ENCODE assay signal across 11 cellular contexts in the genomic region with DNA sequence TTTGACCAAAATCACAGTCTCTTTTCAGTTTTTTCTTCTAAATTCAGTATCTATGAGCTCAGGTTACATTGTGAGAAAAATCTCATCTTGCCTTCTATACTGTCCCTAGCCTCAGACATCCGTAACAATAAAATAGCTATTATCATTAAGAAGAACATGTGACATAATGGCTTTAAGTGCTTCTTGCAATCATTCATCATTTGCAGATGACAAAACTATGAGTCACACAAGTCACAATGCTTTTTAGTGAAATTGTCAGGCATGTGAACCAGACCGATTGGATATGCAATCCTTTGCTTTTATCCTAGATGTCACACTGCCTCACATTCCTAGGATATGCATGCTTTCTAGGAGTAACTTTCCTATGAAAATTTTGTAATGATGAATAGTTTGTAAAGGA.
A peak's percentile ranks its signal among the peaks of the same experiment; 100 is the strongest.
DNase-seq lines count a peak whose midpoint lies in the region; ATAC-seq and TF ChIP-seq lines count a peak whose summit lies in the region.
"Had no signal": no experiment of that assay in that cellular context is flagged by ENCODE, and none has a peak within 500 bp of the region (broad histone marks: within the 10 kb centered on the region; RNA-seq: fewer than 3 reads in every experiment).

No MANE protein-coding gene starts in this region.

- no peaks in the 10 kb centered on the region for H3K36me3 Mint-ChIP-seq in stimulated activated effector memory CD8-positive, alpha-beta T cell treated with anti-CD3 and anti-CD28 coated beads, Interleukin-12 subunit alpha, Interleukin-12 subunit beta, amount 100 ng/mL, for 72 hours
- H3K36me3 Mint-ChIP-seq in T-helper 2 cell treated with Interferon-gamma antibody and Interleukin-4, amounts not matched to agents 5 μg/mL and 100 μg/mL, for 36 hours (ENCODE audit: low read depth) = no peaks in the 10 kb centered on the region

- no peaks in the 10 kb centered on the region for H3F3A ChIP-seq in PC-3 (ENCODE audit: low read length, unreplicated experiment)

- no TSS peak for BruUV-seq in PC-3 (replicated peaks; lab: Mats Ljungman, UMichigan)

- no peaks in the 10 kb centered on the region for H3K4me1 Mint-ChIP-seq in stimulated activated effector memory CD8-positive, alpha-beta T cell treated with anti-CD3 and anti-CD28 coated beads, Interleukin-12 subunit alpha, Interleukin-12 subunit beta, amount 100 ng/mL, for 72 hours
- no peaks in the 10 kb centered on the region for H3K4me1 Mint-ChIP-seq in T-helper 2 cell treated with Interferon-gamma antibody and Interleukin-4, amounts not matched to agents 5 μg/mL and 100 μg/mL, for 36 hours (ENCODE audit: low read depth)

- no peaks in the 10 kb centered on the region for H3K36me3 ChIP-seq in PC-3 (ENCODE audit: low read depth, low read length)
- H3K36me3 ChIP-seq: upper lobe of right lung had no signal

- H4K20me1 ChIP-seq in PC-3 (ENCODE audit: low read length) = no peaks in the 10 kb centered on the region

- no peaks in the 10 kb centered on the region for H3K27me3 Mint-ChIP-seq in T-helper 2 cell treated with Interferon-gamma antibody and Interleukin-4, amounts not matched to agents 5 μg/mL and 100 μg/mL, for 36 hours (ENCODE audit: low read depth)

- H3K4me3 Mint-ChIP-seq in stimulated activated effector memory CD8-positive, alpha-beta T cell treated with anti-CD3 and anti-CD28 coated beads, Interleukin-12 subunit alpha, Interleukin-12 subunit beta, amount 100 ng/mL, for 72 hours = no peak overlapping the region
- H3K4me3 Mint-ChIP-seq in T-helper 2 cell treated with Interferon-gamma antibody and Interleukin-4, amounts not matched to agents 5 μg/mL and 100 μg/mL, for 36 hours = no peak overlapping the region

- 0 out of 2 replicates have a peak overlapping the region, but pooled peaks have one; percentile 7 for H3K4me2 ChIP-seq in PC-3 (ENCODE audit: low read length)

- no peak overlapping the region for H3K9ac ChIP-seq in PC-3 (ENCODE audit: low read length)

- no peak overlapping the region for H3K4me3 ChIP-seq in PC-3 (ENCODE audit: low read length)
- H3K4me3 ChIP-seq: upper lobe of right lung had no signal

- no peaks in the 10 kb centered on the region for H3K27me3 ChIP-seq in PC-3 (ENCODE audit: low read length)
- H3K27me3 ChIP-seq: upper lobe of right lung had no signal

- no peaks in the 10 kb centered on the region for H3K9me2 ChIP-seq in PC-3 (replicated peaks; ENCODE audit: low read length)

- H3K4me1 ChIP-seq in PC-3 (ENCODE audit: insufficient read depth, low read length) = peaks cover 14% of the 10 kb centered on the region
- H3K4me1 ChIP-seq: upper lobe of right lung had no signal

- no peak overlapping the region for H2AFZ ChIP-seq in PC-3 (ENCODE audit: low read length)

- intact Hi-C loops in PC-3 (cut with micrococcal nuclease) = no loop called here

- H3K9me3 ChIP-seq in PC-3 (ENCODE audit: low read length) = no peaks in the 10 kb centered on the region
- H3K9me3 ChIP-seq: upper lobe of right lung had no signal

- H3K27ac ChIP-seq in PC-3 (ENCODE audit: low read length) = 0 out of 2 replicates have a peak overlapping the region, but pooled peaks have one; percentile 5
- H3K27ac ChIP-seq: upper lobe of right lung had no signal

- peaks cover 10% of the 10 kb centered on the region for H3K9me3 Mint-ChIP-seq in stimulated activated effector memory CD8-positive, alpha-beta T cell treated with anti-CD3 and anti-CD28 coated beads, Interleukin-12 subunit alpha, Interleukin-12 subunit beta, amount 100 ng/mL, for 72 hours
- H3K9me3 Mint-ChIP-seq in T-helper 2 cell treated with Interferon-gamma antibody and Interleukin-4, amounts not matched to agents 5 μg/mL and 100 μg/mL, for 36 hours = no peaks in the 10 kb centered on the region

- CTCF ChIA-PET in PC-3 (lab: Charles Lee) = interaction anchor here (0.6 kb wide), 1 partner anchor 1539 kb away, joined by 3 read pairs; no protein-coding TSS in a partner anchor

- peak; percentile 93 for ATAC-seq in PC-3
- no peak for ATAC-seq in stimulated activated effector memory CD8-positive, alpha-beta T cell treated with anti-CD3 and anti-CD28 coated beads, Interleukin-12 subunit alpha, Interleukin-12 subunit beta, amount 100 ng/mL, for 72 hours
- ATAC-seq: upper lobe of right lung had no signal

- no peaks in the 10 kb centered on the region for H3K79me2 ChIP-seq in PC-3 (ENCODE audit: low read length)

- no peak overlapping the region for H3K27ac Mint-ChIP-seq in stimulated activated effector memory CD8-positive, alpha-beta T cell treated with anti-CD3 and anti-CD28 coated beads, Interleukin-12 subunit alpha, Interleukin-12 subunit beta, amount 100 ng/mL, for 72 hours
- no peak overlapping the region for H3K27ac Mint-ChIP-seq in T-helper 2 cell treated with Interferon-gamma antibody and Interleukin-4, amounts not matched to agents 5 μg/mL and 100 μg/mL, for 36 hours

- POLR2A ChIA-PET in PC-3 (lab: Charles Lee; ENCODE audit: unreplicated experiment) = no interaction called here

- no peak for TF ChIP-seq CTCF in PC-3 (conservative IDR thresholded peaks at IDR 0.05; ENCODE audit: low read depth, low read length)

- DNase-seq in NCI-H1105 treated with DMSO at 0.1 percent for 48 hours (lab: John Stamatoyannopoulos, UW) = peak; percentile 20
- DNase-seq in NCI-H1105 (lab: John Stamatoyannopoulos, UW) = no peak
- peak; percentile 91 for DNase-seq in PC-3
- DNase-seq in fibroblast of peridontal ligament (ENCODE audit: extremely low read depth) = peak; percentile 21
- peak; percentile 7 for DNase-seq in stromal cell of bone marrow (ENCODE audit: low read depth)
- no peak for DNase-seq in stimulated activated effector memory CD8-positive, alpha-beta T cell treated with anti-CD3 and anti-CD28 coated beads, Interleukin-12 subunit alpha, Interleukin-12 subunit beta, amount 100 ng/mL, for 72 hours (ENCODE audit: low spot score in 2 of 2)
- no peak for DNase-seq in T-helper 2 cell treated with Interferon-gamma antibody and Interleukin-4, amounts not matched to agents 5 μg/mL and 100 μg/mL, for 36 hours (ENCODE audit: low spot score)
- no peak for DNase-seq in GF-D8 (lab: John Stamatoyannopoulos, UW)
- DNase-seq: 8988T, GDM1, upper lobe of right lung had no signal

Comparison
In these comparisons a context has a peak if more than half of its experiments do, and no peak if none do; other contexts are left out.
1. DNase-seq: peak in NCI-H1105 treated with DMSO at 0.1 percent for 48 hours (single experiment), PC-3 (single experiment), fibroblast of peridontal ligament (single experiment) and stromal cell of bone marrow (single experiment); none in NCI-H1105 (single experiment), stimulated activated effector memory CD8-positive, alpha-beta T cell treated with anti-CD3 and anti-CD28 coated beads, Interleukin-12 subunit alpha, Interleukin-12 subunit beta, amount 100 ng/mL, for 72 hours (0 of 2), T-helper 2 cell treated with Interferon-gamma antibody and Interleukin-4, amounts not matched to agents 5 μg/mL and 100 μg/mL, for 36 hours (single experiment) and GF-D8 (single experiment).